Comparison of ENCODE assay signal across 11 cellular contexts in genomic region chr2:70536517-70537060, GRCh38. TPM values are rescaled to one million over a fixed set of nuclear protein-coding genes. Genes with fewer than 3 reads are reported as not detected.
"Had no signal": no experiment of that assay in that cellular context is flagged by ENCODE, and none has a peak within 500 bp of the region (broad histone marks: within the 10 kb centered on the region; RNA-seq: fewer than 3 reads in every experiment).

No MANE protein-coding gene starts in this region.

- H3K36me3 ChIP-seq: adrenal gland had no signal

- ATAC-seq: activated CD4-positive, CD25-positive, alpha-beta regulatory T cell treated with anti-CD3 and anti-CD28 coated beads, Interleukin-2, amount 50 U/mL, for 24 hours had no signal

- H3K27ac ChIP-seq: adrenal gland had no signal

- H3K4me3 ChIP-seq: adrenal gland had no signal

- H3K4me1 ChIP-seq: adrenal gland had no signal

- H3K27me3 ChIP-seq: adrenal gland had no signal

- DNase-seq: activated CD8-positive, alpha-beta memory T cell treated with anti-CD3 and anti-CD28 coated beads for 24 hours; activated CD8-positive, alpha-beta memory T cell treated with anti-CD3 and anti-CD28 coated beads, Interleukin-2, amount 50 U/mL, for 48 hours; activated gamma-delta T cell treated with Interleukin-2 at 50 U/mL for 16 hours; adrenal gland; effector CD8-positive, alpha-beta T cell; nucleus accumbens; stimulated activated naive CD4-positive, alpha-beta T cell; T-helper 1 cell; T-helper 9 cell had no signal

RNA-seq across cellular contexts. Expression of gene TGFA, which starts 17.0 kb away (rescaled TPM):
- total RNA-seq: fibroblast of villous mesenchyme had no signal
